Comparison of ENCODE assay signal across 8 cellular contexts in genomic region chr12:119669744-119670472, GRCh38. TPM values are rescaled to one million over a fixed set of nuclear protein-coding genes. Genes with fewer than 3 reads are reported as not detected.
DNase-seq lines count a peak whose midpoint lies in the region; ATAC-seq, FAIRE-seq and TF ChIP-seq lines count a peak whose summit lies in the region.

No MANE protein-coding gene starts in this region.

- FAIRE-seq in A549 (lab: Jason Lieb, UNC): no peak

- no peaks in the 10 kb centered on the region for H3K9me3 Mint-ChIP-seq in activated naive CD8-positive, alpha-beta T cell treated with anti-CD3 and anti-CD28 coated beads, Interleukin-2, amount 10 ng/mL, durations not matched to agents 7 days and 5 days

- DNase-seq in A549 (ENCODE audit: low read depth in 1 of 2, low spot score in 1 of 2): no peak
- DNase-seq in activated naive CD8-positive, alpha-beta T cell treated with anti-CD3 and anti-CD28 coated beads, Interleukin-2, amount 10 ng/mL, durations not matched to agents 7 days and 5 days: no peak
- peak; percentile 85 for DNase-seq in lower lobe of right lung
- DNase-seq in NCI-H1092 treated with DMSO at 0.1 percent for 48 hours (lab: John Stamatoyannopoulos, UW): no peak
- DNase-seq in ACHN: no peak

- WGBS in A549 (ENCODE audit: missing lambda C conversion rate): 79% methylated on average over 11 of the region's 11 CpGs

- TF ChIP-seq RAD21 in A549 (conservative IDR thresholded peaks at IDR 0.05 in 1 of 2, IDR thresholded peaks at IDR 0.05 in 1 of 2): no peak

- H3K27me3 Mint-ChIP-seq in activated naive CD8-positive, alpha-beta T cell treated with anti-CD3 and anti-CD28 coated beads, Interleukin-2, amount 10 ng/mL, durations not matched to agents 7 days and 5 days: no peaks in the 10 kb centered on the region

- ATAC-seq in A549 (no peak), lower lobe of right lung (peak; percentile 64 to 67), GM21723 (IDR thresholded peaks at IDR 0.05; ENCODE audit: unreplicated experiment) (no peak), GM21737 (IDR thresholded peaks at IDR 0.05; ENCODE audit: unreplicated experiment) (no peak)
- no peak for ATAC-seq in activated naive CD8-positive, alpha-beta T cell treated with anti-CD3 and anti-CD28 coated beads, Interleukin-2, amount 10 ng/mL, durations not matched to agents 7 days and 5 days (ENCODE audit: low read depth)

- H3K36me3 Mint-ChIP-seq in activated naive CD8-positive, alpha-beta T cell treated with anti-CD3 and anti-CD28 coated beads, Interleukin-2, amount 10 ng/mL, durations not matched to agents 7 days and 5 days: peaks cover 44% of the 10 kb centered on the region

- H3K27ac Mint-ChIP-seq in activated naive CD8-positive, alpha-beta T cell treated with anti-CD3 and anti-CD28 coated beads, Interleukin-2, amount 10 ng/mL, durations not matched to agents 7 days and 5 days: peak overlapping the region; percentile 74

- intact Hi-C loops in lower lobe of right lung (cut with DNase I): no loop called here

- no peak for TF ChIP-seq POLR2A in A549 (IDR thresholded peaks at IDR 0.05; ENCODE audit: low read length)

- in situ Hi-C loops in ACHN (cut with HindIII; ENCODE audit: low pct_ligation_motif_present, low pct_unique_long_range_greater_than_20kb, low sequenced_read_pairs): no loop called here

- peaks cover 58% of the 10 kb centered on the region for H3K4me1 Mint-ChIP-seq in activated naive CD8-positive, alpha-beta T cell treated with anti-CD3 and anti-CD28 coated beads, Interleukin-2, amount 10 ng/mL, durations not matched to agents 7 days and 5 days

- no peak for TF ChIP-seq EP300 in A549 (IDR thresholded peaks at IDR 0.05)

- no peak for TF ChIP-seq CTCF in A549 (IDR thresholded peaks at IDR 0.05)
- TF ChIP-seq CTCF in HEK293 (tag by site-specific recombination; IDR thresholded peaks at IDR 0.05): no peak
- no peak for TF ChIP-seq CTCF in lower lobe of right lung (IDR thresholded peaks at IDR 0.05)

- CTCF ChIA-PET in A549 (lab: Yijun Ruan, JAX): interaction anchor here (1.4 kb wide), 1 partner anchor 11 kb away, joined by 3 read pairs; no protein-coding TSS in a partner anchor
- CTCF ChIA-PET in HEK293 (lab: Yijun Ruan, JAX): interaction anchor here (0.6 kb wide), 1 partner anchor 260 kb away, joined by 3 read pairs; no protein-coding TSS in a partner anchor

- no peak overlapping the region for H3K27ac ChIP-seq in A549
- no peak overlapping the region for H3K27ac ChIP-seq in HEK293 (ENCODE audit: extremely low read depth, low read depth, low read length)
- peak overlapping the region; percentile 96 for H3K27ac ChIP-seq in lower lobe of right lung

- H3K27me3 ChIP-seq in lower lobe of right lung (ENCODE audit: low read depth): no peaks in the 10 kb centered on the region

- no peaks in the 10 kb centered on the region for H3K9me3 ChIP-seq in A549
- no peaks in the 10 kb centered on the region for H3K9me3 ChIP-seq in HEK293 (ENCODE audit: control insufficient read depth, insufficient read depth, low read depth, low read length)
- H3K9me3 ChIP-seq in lower lobe of right lung: no peaks in the 10 kb centered on the region

- H3K4me1 ChIP-seq in A549: peaks cover 20% of the 10 kb centered on the region
- H3K4me1 ChIP-seq in HEK293 (ENCODE audit: control insufficient read depth, insufficient read depth, low read length): no peaks in the 10 kb centered on the region
- H3K4me1 ChIP-seq in lower lobe of right lung: peaks cover 74% of the 10 kb centered on the region

- peak overlapping the region; percentile 82 for H3K4me2 ChIP-seq in A549

- H3K4me3 ChIP-seq in A549 (no peak overlapping the region), HEK293 (ENCODE audit: low read depth, low read length) (no peak overlapping the region), lower lobe of right lung (peak overlapping the region; percentile 83)

- peak overlapping the region; percentile 62 for H3K4me3 Mint-ChIP-seq in activated naive CD8-positive, alpha-beta T cell treated with anti-CD3 and anti-CD28 coated beads, Interleukin-2, amount 10 ng/mL, durations not matched to agents 7 days and 5 days

- POLR2A ChIA-PET in A549 (lab: Yijun Ruan, JAX) (interaction anchor here (0.5 to 0.6 kb wide), 2 partner anchors 7 to 69 kb away, joined by 3 to 7 read pairs; no protein-coding TSS in a partner anchor), HEK293 (lab: Yijun Ruan, JAX) (interaction anchor here (0.6 kb wide), 1 partner anchor 383 kb away, joined by 4 read pairs; no protein-coding TSS in a partner anchor)
- POLR2A ChIA-PET in activated naive CD8-positive, alpha-beta T cell treated with anti-CD3 and anti-CD28 coated beads, Interleukin-2, amount 10 ng/mL, durations not matched to agents 7 days and 5 days (lab: Charles Lee): interaction anchor here (2.3 kb wide), 1 partner anchor 11 kb away, joined by 8 read pairs; no protein-coding TSS in a partner anchor

- peaks cover 27 to 53% of the 10 kb centered on the region in 2 experiments for H3K36me3 ChIP-seq in HEK293 (ENCODE audit: control insufficient read depth in 2 of 2, insufficient read depth in 1 of 2, low read length in 2 of 2)
- peaks cover 43% of the 10 kb centered on the region for H3K36me3 ChIP-seq in lower lobe of right lung

TF ChIP-seq in A549, 52 proteins besides CTCF, POLR2A, EP300 and RAD21:
- no peak for TF ChIP-seq TFCP2L1 (CRISPR knock-in tag; IDR thresholded peaks at IDR 0.05)
- TF ChIP-seq, protein P1, sequence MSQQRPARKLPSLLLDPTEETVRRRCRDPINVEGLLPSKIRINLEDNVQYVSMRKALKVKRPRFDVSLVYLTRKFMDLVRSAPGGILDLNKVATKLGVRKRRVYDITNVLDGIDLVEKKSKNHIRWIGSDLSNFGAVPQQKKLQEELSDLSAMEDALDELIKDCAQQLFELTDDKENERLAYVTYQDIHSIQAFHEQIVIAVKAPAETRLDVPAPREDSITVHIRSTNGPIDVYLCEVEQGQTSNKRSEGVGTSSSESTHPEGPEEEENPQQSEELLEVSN (IDR thresholded peaks at IDR 0.05; ENCODE audit: borderline replicate concordance, low read depth): no peak
- TF ChIP-seq KDM1A (IDR thresholded peaks at IDR 0.05; ENCODE audit: low read depth): no peak
- no peak for TF ChIP-seq CHD4 (IDR thresholded peaks at IDR 0.05; ENCODE audit: borderline replicate concordance)
- no peak for TF ChIP-seq HEYL (CRISPR knock-in tag; IDR thresholded peaks at IDR 0.05)
- TF ChIP-seq CBX2 (IDR thresholded peaks at IDR 0.05; ENCODE audit: borderline replicate concordance, low read depth): no peak
- TF ChIP-seq CEBPB (IDR thresholded peaks at IDR 0.05): no peak
- no peak for TF ChIP-seq FOSB (CRISPR knock-in tag; IDR thresholded peaks at IDR 0.05)
- TF ChIP-seq RARB (CRISPR knock-in tag; IDR thresholded peaks at IDR 0.05): no peak
- TF ChIP-seq, protein P2, sequence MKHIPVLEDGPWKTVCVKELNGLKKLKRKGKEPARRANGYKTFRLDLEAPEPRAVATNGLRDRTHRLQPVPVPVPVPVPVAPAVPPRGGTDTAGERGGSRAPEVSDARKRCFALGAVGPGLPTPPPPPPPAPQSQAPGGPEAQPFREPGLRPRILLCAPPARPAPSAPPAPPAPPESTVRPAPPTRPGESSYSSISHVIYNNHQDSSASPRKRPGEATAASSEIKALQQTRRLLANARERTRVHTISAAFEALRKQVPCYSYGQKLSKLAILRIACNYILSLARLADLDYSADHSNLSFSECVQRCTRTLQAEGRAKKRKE (CRISPR knock-in tag; IDR thresholded peaks at IDR 0.05; ENCODE audit: low read depth): no peak
- no peak for TF ChIP-seq NFE2L2 (conservative IDR thresholded peaks at IDR 0.05; ENCODE audit: low read length)
- no peak for TF ChIP-seq PHF8 (IDR thresholded peaks at IDR 0.05; ENCODE audit: borderline replicate concordance, low read depth)
- TF ChIP-seq RFX5 (IDR thresholded peaks at IDR 0.05): no peak

TF ChIP-seq in HEK293, 187 proteins besides CTCF, POLR2A, EP300 and RAD21:
- TF ChIP-seq KLF1 (tag by site-specific recombination; IDR thresholded peaks at IDR 0.05) (peak; percentile 67), SETDB1 (IDR thresholded peaks at IDR 0.05; ENCODE audit: insufficient read length, low read length) (no peak), ZNF221 (tag by site-specific recombination; IDR thresholded peaks at IDR 0.05; ENCODE audit: borderline replicate concordance) (no peak), BCL11A (tag by site-specific recombination; IDR thresholded peaks at IDR 0.05; ENCODE audit: low read depth) (no peak), EGR2 (tag by site-specific recombination; IDR thresholded peaks at IDR 0.05; ENCODE audit: low read depth) (0 out of 2 replicates have a peak, but pooled peaks have one; percentile 8), ZNF654 (tag by site-specific recombination; IDR thresholded peaks at IDR 0.05; ENCODE audit: low read depth) (no peak), ZFHX2 (tag by site-specific recombination; conservative IDR thresholded peaks at IDR 0.05) (peak; percentile 19; the same call in 1 of the 2 replicates)

RNA-seq across cellular contexts. Expression of gene PRKAB1, which starts 2.0 kb away (rescaled TPM):
- polyA plus RNA-seq in A549 (2011; rRNA removed): 47.9 and 49.2 TPM in 2 replicates
- polyA plus RNA-seq in A549 (2012; cell fraction: cytosol; rRNA removed): 25.1 and 33.9 TPM in 2 replicates
- polyA plus RNA-seq in A549 (2012; cell fraction: nucleus; rRNA removed): 41.3 and 45.9 TPM in 2 replicates
- 19.0 to 21.5 TPM (median 19.1 TPM) in 3 replicates for polyA plus RNA-seq in A549 (2017; fragmentation: RNase III; extraction: RNeasy Plus Mini Kit Qiagen cat#74134 plus additional on column Dnase treatment)
- polyA minus RNA-seq in A549 (2011; rRNA and poly(A)+ RNA removed): 35.4 and 36.8 TPM in 2 replicates
- total RNA-seq in activated naive CD8-positive, alpha-beta T cell treated with anti-CD3 and anti-CD28 coated beads, Interleukin-2, amount 10 ng/mL, durations not matched to agents 7 days and 5 days: 10 to 100 TPM; 43.7 to 44.1 TPM
- 45.6 TPM for total RNA-seq in lower lobe of right lung

Comparison
In these comparisons a context has a peak if more than half of its experiments do, and no peak if none do; other contexts are left out.
1. ATAC-seq: peak in lower lobe of right lung (2 of 2); none in A549 (0 of 2), activated naive CD8-positive, alpha-beta T cell treated with anti-CD3 and anti-CD28 coated beads, Interleukin-2, amount 10 ng/mL, durations not matched to agents 7 days and 5 days (single experiment), GM21723 (single experiment) and GM21737 (single experiment).